1 cellular context compared by ENCODE assay signal in the genomic region with DNA sequence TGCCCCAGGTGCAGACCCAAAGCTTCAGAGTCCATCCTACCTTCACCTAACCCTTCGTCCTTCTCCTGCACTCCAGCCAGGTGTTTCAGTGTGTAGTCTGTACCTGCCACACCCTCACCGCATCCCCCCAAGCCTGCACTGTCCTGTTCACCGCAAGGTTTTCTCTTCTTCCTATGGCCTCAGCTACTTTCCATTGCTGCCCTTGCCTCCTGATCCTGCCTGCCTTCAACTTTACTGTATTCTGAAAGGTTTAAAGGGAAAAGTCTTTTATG.
TF ChIP-seq lines count a peak whose summit lies in the region.

No MANE protein-coding gene starts in this region.

TF ChIP-seq in GM23338, 12 proteins besides CTCF, POLR2A, EP300 and RAD21 (continued from another document):
- TF ChIP-seq, protein P1, sequence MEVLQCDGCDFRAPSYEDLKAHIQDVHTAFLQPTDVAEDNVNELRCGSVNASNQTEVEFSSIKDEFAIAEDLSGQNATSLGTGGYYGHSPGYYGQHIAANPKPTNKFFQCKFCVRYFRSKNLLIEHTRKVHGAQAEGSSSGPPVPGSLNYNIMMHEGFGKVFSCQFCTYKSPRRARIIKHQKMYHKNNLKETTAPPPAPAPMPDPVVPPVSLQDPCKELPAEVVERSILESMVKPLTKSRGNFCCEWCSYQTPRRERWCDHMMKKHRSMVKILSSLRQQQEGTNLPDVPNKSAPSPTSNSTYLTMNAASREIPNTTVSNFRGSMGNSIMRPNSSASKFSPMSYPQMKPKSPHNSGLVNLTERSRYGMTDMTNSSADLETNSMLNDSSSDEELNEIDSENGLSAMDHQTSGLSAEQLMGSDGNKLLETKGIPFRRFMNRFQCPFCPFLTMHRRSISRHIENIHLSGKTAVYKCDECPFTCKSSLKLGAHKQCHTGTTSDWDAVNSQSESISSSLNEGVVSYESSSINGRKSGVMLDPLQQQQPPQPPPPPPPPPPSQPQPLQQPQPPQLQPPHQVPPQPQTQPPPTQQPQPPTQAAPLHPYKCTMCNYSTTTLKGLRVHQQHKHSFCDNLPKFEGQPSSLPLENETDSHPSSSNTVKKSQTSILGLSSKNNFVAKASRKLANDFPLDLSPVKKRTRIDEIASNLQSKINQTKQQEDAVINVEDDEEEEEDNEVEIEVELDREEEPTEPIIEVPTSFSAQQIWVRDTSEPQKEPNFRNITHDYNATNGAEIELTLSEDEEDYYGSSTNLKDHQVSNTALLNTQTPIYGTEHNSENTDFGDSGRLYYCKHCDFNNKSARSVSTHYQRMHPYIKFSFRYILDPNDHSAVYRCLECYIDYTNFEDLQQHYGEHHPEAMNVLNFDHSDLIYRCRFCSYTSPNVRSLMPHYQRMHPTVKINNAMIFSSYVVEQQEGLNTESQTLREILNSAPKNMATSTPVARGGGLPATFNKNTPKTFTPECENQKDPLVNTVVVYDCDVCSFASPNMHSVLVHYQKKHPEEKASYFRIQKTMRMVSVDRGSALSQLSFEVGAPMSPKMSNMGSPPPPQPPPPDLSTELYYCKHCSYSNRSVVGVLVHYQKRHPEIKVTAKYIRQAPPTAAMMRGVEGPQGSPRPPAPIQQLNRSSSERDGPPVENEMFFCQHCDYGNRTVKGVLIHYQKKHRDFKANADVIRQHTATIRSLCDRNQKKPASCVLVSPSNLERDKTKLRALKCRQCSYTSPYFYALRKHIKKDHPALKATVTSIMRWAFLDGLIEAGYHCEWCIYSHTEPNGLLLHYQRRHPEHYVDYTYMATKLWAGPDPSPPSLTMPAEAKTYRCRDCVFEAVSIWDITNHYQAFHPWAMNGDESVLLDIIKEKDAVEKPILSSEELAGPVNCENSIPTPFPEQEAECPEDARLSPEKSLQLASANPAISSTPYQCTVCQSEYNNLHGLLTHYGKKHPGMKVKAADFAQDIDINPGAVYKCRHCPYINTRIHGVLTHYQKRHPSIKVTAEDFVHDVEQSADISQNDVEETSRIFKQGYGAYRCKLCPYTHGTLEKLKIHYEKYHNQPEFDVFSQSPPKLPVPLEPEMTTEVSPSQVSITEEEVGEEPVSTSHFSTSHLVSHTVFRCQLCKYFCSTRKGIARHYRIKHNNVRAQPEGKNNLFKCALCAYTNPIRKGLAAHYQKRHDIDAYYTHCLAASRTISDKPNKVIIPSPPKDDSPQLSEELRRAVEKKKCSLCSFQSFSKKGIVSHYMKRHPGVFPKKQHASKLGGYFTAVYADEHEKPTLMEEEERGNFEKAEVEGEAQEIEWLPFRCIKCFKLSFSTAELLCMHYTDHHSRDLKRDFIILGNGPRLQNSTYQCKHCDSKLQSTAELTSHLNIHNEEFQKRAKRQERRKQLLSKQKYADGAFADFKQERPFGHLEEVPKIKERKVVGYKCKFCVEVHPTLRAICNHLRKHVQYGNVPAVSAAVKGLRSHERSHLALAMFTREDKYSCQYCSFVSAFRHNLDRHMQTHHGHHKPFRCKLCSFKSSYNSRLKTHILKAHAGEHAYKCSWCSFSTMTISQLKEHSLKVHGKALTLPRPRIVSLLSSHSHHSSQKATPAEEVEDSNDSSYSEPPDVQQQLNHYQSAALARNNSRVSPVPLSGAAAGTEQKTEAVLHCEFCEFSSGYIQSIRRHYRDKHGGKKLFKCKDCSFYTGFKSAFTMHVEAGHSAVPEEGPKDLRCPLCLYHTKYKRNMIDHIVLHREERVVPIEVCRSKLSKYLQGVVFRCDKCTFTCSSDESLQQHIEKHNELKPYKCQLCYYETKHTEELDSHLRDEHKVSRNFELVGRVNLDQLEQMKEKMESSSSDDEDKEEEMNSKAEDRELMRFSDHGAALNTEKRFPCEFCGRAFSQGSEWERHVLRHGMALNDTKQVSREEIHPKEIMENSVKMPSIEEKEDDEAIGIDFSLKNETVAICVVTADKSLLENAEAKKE (CRISPR knock-in tag; IDR thresholded peaks at IDR 0.05): no peak
- TF ChIP-seq JUNB (IDR thresholded peaks at IDR 0.05; ENCODE audit: unreplicated experiment) (no peak), EZH2 (IDR thresholded peaks at IDR 0.05; ENCODE audit: low read depth, unreplicated experiment) (no peak), CREB1 (CRISPR knock-in tag; IDR thresholded peaks at IDR 0.05; ENCODE audit: low read depth) (no peak)
- TF ChIP-seq, protein P2, sequence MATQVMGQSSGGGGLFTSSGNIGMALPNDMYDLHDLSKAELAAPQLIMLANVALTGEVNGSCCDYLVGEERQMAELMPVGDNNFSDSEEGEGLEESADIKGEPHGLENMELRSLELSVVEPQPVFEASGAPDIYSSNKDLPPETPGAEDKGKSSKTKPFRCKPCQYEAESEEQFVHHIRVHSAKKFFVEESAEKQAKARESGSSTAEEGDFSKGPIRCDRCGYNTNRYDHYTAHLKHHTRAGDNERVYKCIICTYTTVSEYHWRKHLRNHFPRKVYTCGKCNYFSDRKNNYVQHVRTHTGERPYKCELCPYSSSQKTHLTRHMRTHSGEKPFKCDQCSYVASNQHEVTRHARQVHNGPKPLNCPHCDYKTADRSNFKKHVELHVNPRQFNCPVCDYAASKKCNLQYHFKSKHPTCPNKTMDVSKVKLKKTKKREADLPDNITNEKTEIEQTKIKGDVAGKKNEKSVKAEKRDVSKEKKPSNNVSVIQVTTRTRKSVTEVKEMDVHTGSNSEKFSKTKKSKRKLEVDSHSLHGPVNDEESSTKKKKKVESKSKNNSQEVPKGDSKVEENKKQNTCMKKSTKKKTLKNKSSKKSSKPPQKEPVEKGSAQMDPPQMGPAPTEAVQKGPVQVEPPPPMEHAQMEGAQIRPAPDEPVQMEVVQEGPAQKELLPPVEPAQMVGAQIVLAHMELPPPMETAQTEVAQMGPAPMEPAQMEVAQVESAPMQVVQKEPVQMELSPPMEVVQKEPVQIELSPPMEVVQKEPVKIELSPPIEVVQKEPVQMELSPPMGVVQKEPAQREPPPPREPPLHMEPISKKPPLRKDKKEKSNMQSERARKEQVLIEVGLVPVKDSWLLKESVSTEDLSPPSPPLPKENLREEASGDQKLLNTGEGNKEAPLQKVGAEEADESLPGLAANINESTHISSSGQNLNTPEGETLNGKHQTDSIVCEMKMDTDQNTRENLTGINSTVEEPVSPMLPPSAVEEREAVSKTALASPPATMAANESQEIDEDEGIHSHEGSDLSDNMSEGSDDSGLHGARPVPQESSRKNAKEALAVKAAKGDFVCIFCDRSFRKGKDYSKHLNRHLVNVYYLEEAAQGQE (IDR thresholded peaks at IDR 0.05; ENCODE audit: unreplicated experiment): no peak
